Comparison of ENCODE assay signal across 1 cellular context in genomic region chr17:55324296-55324978, GRCh38.
TF ChIP-seq lines count a peak whose summit lies in the region.

No MANE protein-coding gene starts in this region.

TF ChIP-seq in HepG2, 621 proteins besides CTCF, POLR2A, EP300 and RAD21 (continued from another document and continues in another):
- TF ChIP-seq, protein P1, sequence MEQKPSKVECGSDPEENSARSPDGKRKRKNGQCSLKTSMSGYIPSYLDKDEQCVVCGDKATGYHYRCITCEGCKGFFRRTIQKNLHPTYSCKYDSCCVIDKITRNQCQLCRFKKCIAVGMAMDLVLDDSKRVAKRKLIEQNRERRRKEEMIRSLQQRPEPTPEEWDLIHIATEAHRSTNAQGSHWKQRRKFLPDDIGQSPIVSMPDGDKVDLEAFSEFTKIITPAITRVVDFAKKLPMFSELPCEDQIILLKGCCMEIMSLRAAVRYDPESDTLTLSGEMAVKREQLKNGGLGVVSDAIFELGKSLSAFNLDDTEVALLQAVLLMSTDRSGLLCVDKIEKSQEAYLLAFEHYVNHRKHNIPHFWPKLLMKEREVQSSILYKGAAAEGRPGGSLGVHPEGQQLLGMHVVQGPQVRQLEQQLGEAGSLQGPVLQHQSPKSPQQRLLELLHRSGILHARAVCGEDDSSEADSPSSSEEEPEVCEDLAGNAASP (CRISPR knock-in tag; IDR thresholded peaks at IDR 0.05; ENCODE audit: borderline replicate concordance) = no peak
- TF ChIP-seq LCORL (IDR thresholded peaks at IDR 0.05) (no peak), LCORL (CRISPR knock-in tag; IDR thresholded peaks at IDR 0.05) (no peak), ZNF792 (CRISPR knock-in tag; IDR thresholded peaks at IDR 0.05) (no peak), ZNF30 (CRISPR knock-in tag; IDR thresholded peaks at IDR 0.05) (no peak), ZNF784 (CRISPR knock-in tag; IDR thresholded peaks at IDR 0.05; ENCODE audit: borderline replicate concordance) (no peak), ZFP36 (IDR thresholded peaks at IDR 0.05; ENCODE audit: borderline replicate concordance, low read depth, low read length, partially characterized antibody) (no peak), BCL3 (CRISPR knock-in tag; IDR thresholded peaks at IDR 0.05) (no peak), ZNF10 (CRISPR knock-in tag; IDR thresholded peaks at IDR 0.05; ENCODE audit: borderline replicate concordance, low read depth) (no peak), ZMYM4 (CRISPR knock-in tag; IDR thresholded peaks at IDR 0.05) (0 out of 2 replicates have a peak, but pooled peaks have one; percentile 33), SIN3A (IDR thresholded peaks at IDR 0.05; ENCODE audit: borderline replicate concordance, low read depth, low read length) (no peak), ZFP37 (CRISPR knock-in tag; IDR thresholded peaks at IDR 0.05; ENCODE audit: borderline replicate concordance) (no peak; the same call in 1 of the 2 replicates), ZFP36L2 (CRISPR knock-in tag; IDR thresholded peaks at IDR 0.05) (no peak), ZBTB10 (CRISPR knock-in tag; IDR thresholded peaks at IDR 0.05; ENCODE audit: borderline replicate concordance) (no peak), MAFG (CRISPR knock-in tag; IDR thresholded peaks at IDR 0.05) (no peak), MXD4 (CRISPR knock-in tag; IDR thresholded peaks at IDR 0.05) (peak; percentile 24; the same call in 1 of the 2 replicates), ZNF468 (CRISPR knock-in tag; IDR thresholded peaks at IDR 0.05) (no peak), HBP1 (CRISPR knock-in tag; IDR thresholded peaks at IDR 0.05; ENCODE audit: low read depth) (no peak), RXRA (CRISPR knock-in tag; IDR thresholded peaks at IDR 0.05) (no peak), FOXK2 (IDR thresholded peaks at IDR 0.05) (no peak), SCMH1 (CRISPR knock-in tag; IDR thresholded peaks at IDR 0.05; ENCODE audit: borderline replicate concordance) (no peak), ZSCAN9 (CRISPR knock-in tag; IDR thresholded peaks at IDR 0.05; ENCODE audit: borderline replicate concordance) (peak; percentile 45; the same call in 1 of the 2 replicates), BRD4 (CRISPR knock-in tag; IDR thresholded peaks at IDR 0.05) (no peak), ZXDC (CRISPR knock-in tag; IDR thresholded peaks at IDR 0.05) (no peak), ETV6 (CRISPR knock-in tag; conservative IDR thresholded peaks at IDR 0.05) (no peak), SMAD3 (CRISPR knock-in tag; IDR thresholded peaks at IDR 0.05) (peak; percentile 42; the same call in 1 of the 2 replicates), ZNF431 (CRISPR knock-in tag; IDR thresholded peaks at IDR 0.05; ENCODE audit: borderline replicate concordance, low read depth) (no peak), ELF1 (CRISPR knock-in tag; IDR thresholded peaks at IDR 0.05) (no peak), NFE2L2 (IDR thresholded peaks at IDR 0.05; ENCODE audit: low read length) (no peak), HNF4G (IDR thresholded peaks at IDR 0.05; ENCODE audit: borderline replicate concordance, low read depth, low read length) (no peak), HNF4G (CRISPR knock-in tag; IDR thresholded peaks at IDR 0.05; ENCODE audit: borderline replicate concordance, low read depth) (no peak), HOXA7 (CRISPR knock-in tag; IDR thresholded peaks at IDR 0.05) (no peak), ZNF704 (CRISPR knock-in tag; IDR thresholded peaks at IDR 0.05; ENCODE audit: borderline replicate concordance) (0 out of 2 replicates have a peak, but pooled peaks have one; percentile 42), TFDP1 (CRISPR knock-in tag; IDR thresholded peaks at IDR 0.05; ENCODE audit: borderline replicate concordance) (no peak), ISL2 (CRISPR knock-in tag; IDR thresholded peaks at IDR 0.05) (no peak), TBX3 (IDR thresholded peaks at IDR 0.05; ENCODE audit: borderline replicate concordance) (no peak), ZNF878 (CRISPR knock-in tag; IDR thresholded peaks at IDR 0.05) (peak; percentile 73; the same call in 1 of the 2 replicates), MED1 (CRISPR knock-in tag; IDR thresholded peaks at IDR 0.05) (peak; percentile 39), FOXP1 (IDR thresholded peaks at IDR 0.05) (no peak), FOXP1 (CRISPR knock-in tag; IDR thresholded peaks at IDR 0.05) (no peak), HOXD1 (CRISPR knock-in tag; IDR thresholded peaks at IDR 0.05) (no peak), PAF1 (CRISPR knock-in tag; IDR thresholded peaks at IDR 0.05) (peak; percentile 79), ZIK1 (CRISPR knock-in tag; IDR thresholded peaks at IDR 0.05; ENCODE audit: borderline replicate concordance, low read depth) (no peak), KDM2A (CRISPR knock-in tag; IDR thresholded peaks at IDR 0.05; ENCODE audit: borderline replicate concordance, low read depth) (peak; percentile 70; the same call in 1 of the 2 replicates), MAFK (conservative IDR thresholded peaks at IDR 0.05 in 1 of 2, IDR thresholded peaks at IDR 0.05 in 1 of 2; ENCODE audit: low read length in 2 of 2) (no peak), MEF2D (CRISPR knock-in tag; IDR thresholded peaks at IDR 0.05) (0 out of 2 replicates have a peak, but pooled peaks have one; percentile 9), REST (IDR thresholded peaks at IDR 0.05; ENCODE audit: borderline replicate concordance in 1 of 2, low read depth in 1 of 2, low read length in 2 of 2) (no peak)
- TF ChIP-seq, protein P2, sequence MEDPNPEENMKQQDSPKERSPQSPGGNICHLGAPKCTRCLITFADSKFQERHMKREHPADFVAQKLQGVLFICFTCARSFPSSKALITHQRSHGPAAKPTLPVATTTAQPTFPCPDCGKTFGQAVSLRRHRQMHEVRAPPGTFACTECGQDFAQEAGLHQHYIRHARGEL (CRISPR knock-in tag; IDR thresholded peaks at IDR 0.05) = no peak
- TF ChIP-seq, protein P3, sequence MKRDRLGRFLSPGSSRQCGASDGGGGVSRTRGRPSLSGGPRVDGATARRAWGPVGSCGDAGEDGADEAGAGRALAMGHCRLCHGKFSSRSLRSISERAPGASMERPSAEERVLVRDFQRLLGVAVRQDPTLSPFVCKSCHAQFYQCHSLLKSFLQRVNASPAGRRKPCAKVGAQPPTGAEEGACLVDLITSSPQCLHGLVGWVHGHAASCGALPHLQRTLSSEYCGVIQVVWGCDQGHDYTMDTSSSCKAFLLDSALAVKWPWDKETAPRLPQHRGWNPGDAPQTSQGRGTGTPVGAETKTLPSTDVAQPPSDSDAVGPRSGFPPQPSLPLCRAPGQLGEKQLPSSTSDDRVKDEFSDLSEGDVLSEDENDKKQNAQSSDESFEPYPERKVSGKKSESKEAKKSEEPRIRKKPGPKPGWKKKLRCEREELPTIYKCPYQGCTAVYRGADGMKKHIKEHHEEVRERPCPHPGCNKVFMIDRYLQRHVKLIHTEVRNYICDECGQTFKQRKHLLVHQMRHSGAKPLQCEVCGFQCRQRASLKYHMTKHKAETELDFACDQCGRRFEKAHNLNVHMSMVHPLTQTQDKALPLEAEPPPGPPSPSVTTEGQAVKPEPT (CRISPR knock-in tag; IDR thresholded peaks at IDR 0.05; ENCODE audit: low read depth) = no peak
